In genomic region chr18:32907215-32907590, GRCh38 we compare ENCODE assay signal across 15 cellular contexts.
DNase-seq lines count a peak whose midpoint lies in the region; ATAC-seq and TF ChIP-seq lines count a peak whose summit lies in the region.
"Had no signal": no experiment of that assay in that cellular context is flagged by ENCODE, and none has a peak within 500 bp of the region (broad histone marks: within the 10 kb centered on the region; RNA-seq: fewer than 3 reads in every experiment).

No MANE protein-coding gene starts in this region.

- intact Hi-C loops in mammary epithelial cell (cut with micrococcal nuclease) (no loop called here), breast epithelium (cut with DNase I; ENCODE audit: low total_unique reads) (no loop called here), upper lobe of right lung (cut with DNase I) (no loop called here)

- H4K20me1 ChIP-seq in mammary epithelial cell (ENCODE audit: insufficient read depth, low read length), result no peaks in the 10 kb centered on the region

- no peaks in the 10 kb centered on the region for H3K9me3 ChIP-seq in mammary epithelial cell (replicated peaks; ENCODE audit: insufficient read depth, low read length)
- no peaks in the 10 kb centered on the region for H3K9me3 ChIP-seq in breast epithelium
- no peaks in the 10 kb centered on the region for H3K9me3 ChIP-seq in upper lobe of right lung

- in situ Hi-C loops in mammary epithelial cell (cut with MboI; ENCODE audit: low sequenced_read_pairs in 2 of 2), result no loop called here

- no peaks in the 10 kb centered on the region for H3K79me2 ChIP-seq in mammary epithelial cell (ENCODE audit: insufficient read depth, low read length)

- H3K27ac ChIP-seq in mammary epithelial cell (ENCODE audit: insufficient read depth, low read depth, low read length) (no peak overlapping the region), breast epithelium (no peak overlapping the region), upper lobe of right lung (no peak overlapping the region)
- H3K27ac ChIP-seq: 22Rv1 had no signal

- H2AFZ ChIP-seq in mammary epithelial cell (ENCODE audit: low read depth, low read length), result peak overlapping the region; percentile 68

- H3K4me1 ChIP-seq in mammary epithelial cell (ENCODE audit: insufficient read depth, low read length) (peaks cover 31% of the 10 kb centered on the region), breast epithelium (no peaks in the 10 kb centered on the region), upper lobe of right lung (no peaks in the 10 kb centered on the region)

- H3K4me3 ChIP-seq in mammary epithelial cell (replicated peaks in 1 of 3; ENCODE audit: insufficient read depth in 1 of 3, low read depth in 2 of 3, low read length in 3 of 3), result no peak overlapping the region
- no peak overlapping the region for H3K4me3 ChIP-seq in breast epithelium
- no peak overlapping the region for H3K4me3 ChIP-seq in upper lobe of right lung

- 61% methylated on average over 3 of the region's 3 CpGs for WGBS in mammary epithelial cell (ENCODE audit: low coverage, missing lambda C conversion rate)

- H3K4me2 ChIP-seq in mammary epithelial cell (ENCODE audit: insufficient read depth, low read depth, low read length), result no peak overlapping the region

- TF ChIP-seq CTCF in mammary epithelial cell (conservative IDR thresholded peaks at IDR 0.05 in 1 of 2, IDR thresholded peaks at IDR 0.05 in 1 of 2; ENCODE audit: extremely low read depth in 1 of 2, insufficient read depth in 1 of 2, low read depth in 1 of 2, low read length in 2 of 2) (no peak), breast epithelium (IDR thresholded peaks at IDR 0.05) (no peak), upper lobe of right lung (IDR thresholded peaks at IDR 0.05) (no peak)

- TF ChIP-seq POLR2A in breast epithelium (IDR thresholded peaks at IDR 0.05), result no peak

- no peaks in the 10 kb centered on the region for H3K36me3 ChIP-seq in mammary epithelial cell (ENCODE audit: insufficient read depth, low read length)
- H3K36me3 ChIP-seq in breast epithelium, result no peaks in the 10 kb centered on the region
- no peaks in the 10 kb centered on the region for H3K36me3 ChIP-seq in upper lobe of right lung

- CTCF ChIA-PET in mammary epithelial cell (lab: Charles Lee; ENCODE audit: low non-redundant PET), result no interaction called here

- H3K27me3 ChIP-seq in mammary epithelial cell (ENCODE audit: insufficient read depth, low read length) (peaks cover 1% of the 10 kb centered on the region), breast epithelium (no peaks in the 10 kb centered on the region), upper lobe of right lung (no peaks in the 10 kb centered on the region)

- dilution Hi-C loops in mammary epithelial cell (cut with HindIII; ENCODE audit: low sequenced_read_pairs), result no loop called here

- H3K9ac ChIP-seq in mammary epithelial cell (ENCODE audit: insufficient read depth, low read length), result no peak overlapping the region

- DNase-seq in mammary epithelial cell, result no peak
- no peak for DNase-seq in breast epithelium (ENCODE audit: low spot score in 2 of 2)
- DNase-seq in kidney glomerular epithelial cell (lab: John Stamatoyannopoulos, UW), result peak; percentile 47
- peak; percentile 28 for DNase-seq in renal cortical epithelial cell (ENCODE audit: low read depth)
- DNase-seq in NCI-H524 (lab: John Stamatoyannopoulos, UW), result no peak
- DNase-seq in mucosa of gallbladder (ENCODE audit: low spot score), result no peak
- DNase-seq in mesenteric fat pad (ENCODE audit: low spot score), result no peak
- DNase-seq in upper lobe of right lung, result no peak
- DNase-seq: CD8-positive, alpha-beta T cell; COR-L47; DMS153; GF-D8; HCEC 1CT; HFFc6 had no signal

- no TSS peak for BruUV-seq in mammary epithelial cell (replicated peaks; lab: Mats Ljungman, UMichigan)

- ATAC-seq in upper lobe of right lung, result no peak
- ATAC-seq: CD8-positive, alpha-beta T cell had no signal

Comparison
In these comparisons a context has a peak if more than half of its experiments do, and no peak if none do; other contexts are left out.
1. DNase-seq: peak in kidney glomerular epithelial cell (single experiment) and renal cortical epithelial cell (single experiment); none in mammary epithelial cell (single experiment), breast epithelium (0 of 2), NCI-H524 (0 of 2), mucosa of gallbladder (single experiment), mesenteric fat pad (single experiment) and upper lobe of right lung (single experiment).